In the genomic region with DNA sequence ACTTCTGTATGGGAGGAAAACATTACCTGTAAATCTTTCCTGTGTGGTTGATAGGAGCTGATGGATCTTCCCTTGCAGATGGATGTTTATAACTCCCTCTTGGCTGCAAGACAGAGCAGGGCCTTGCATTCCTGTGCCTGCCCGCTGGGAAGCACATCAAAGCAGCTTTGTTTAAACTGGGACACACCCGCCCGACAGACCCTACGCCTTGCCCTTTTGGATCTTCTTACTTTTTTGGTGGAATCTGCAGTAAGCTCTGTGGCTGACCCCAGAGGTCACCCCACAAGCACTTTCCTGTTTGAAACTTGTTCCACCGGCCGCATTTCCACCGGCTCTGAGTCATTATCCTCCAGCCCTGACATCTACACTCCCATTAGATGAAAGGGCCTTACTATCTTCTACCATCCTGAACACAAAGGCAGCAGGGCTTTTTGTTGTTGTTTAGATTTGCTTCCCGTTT, we compare ENCODE assay signal across 8 cellular contexts.
A peak's percentile ranks its signal among the peaks of the same experiment; 100 is the strongest.
DNase-seq lines count a peak whose midpoint lies in the region; ATAC-seq and TF ChIP-seq lines count a peak whose summit lies in the region.

No MANE protein-coding gene starts in this region.

- intact Hi-C loops in gastrocnemius medialis (cut with DNase I; ENCODE audit: low total_unique reads): no loop called here

- H3K36me3 ChIP-seq in gastrocnemius medialis: no peaks in the 10 kb centered on the region

- POLR2A ChIA-PET in RWPE1 (lab: Yijun Ruan, JAX; ENCODE audit: low non-redundant PET): no interaction called here

- no peaks in the 10 kb centered on the region for H3K9me3 ChIP-seq in gastrocnemius medialis

- TF ChIP-seq CTCF in RWPE1 (conservative IDR thresholded peaks at IDR 0.05; ENCODE audit: low read depth) (no peak), choroid plexus epithelial cell (conservative IDR thresholded peaks at IDR 0.05; ENCODE audit: low read depth, low read length) (peak; percentile 5), gastrocnemius medialis (IDR thresholded peaks at IDR 0.05 in 4 of 5, conservative IDR thresholded peaks at IDR 0.05 in 1 of 5) (no peak)

- DNase-seq in EH (ENCODE audit: low read depth): peak; percentile 50
- DNase-seq in RWPE1 (ENCODE audit: low spot score): peak; percentile 77
- DNase-seq in choroid plexus epithelial cell (ENCODE audit: low read depth): peak; percentile 82
- peak; percentile 7 for DNase-seq in midbrain (lab: John Stamatoyannopoulos, UW)
- DNase-seq in gastrocnemius medialis: no peak
- no peak for DNase-seq in GM19238 (ENCODE audit: insufficient read length, low spot score)
- DNase-seq in NAMALWA (ENCODE audit: low spot score): no peak
- DNase-seq in NCI-H345 (lab: John Stamatoyannopoulos, UW): no peak

- CTCF ChIA-PET in RWPE1 (lab: Yijun Ruan, JAX): no interaction called here

- H3K27ac ChIP-seq in RWPE1: peak overlapping the region; percentile 70
- H3K27ac ChIP-seq in gastrocnemius medialis: no peak overlapping the region

- in situ Hi-C loops in gastrocnemius medialis (cut with MboI; ENCODE audit: low sequenced_read_pairs in 4 of 4): no loop called here

- no peak overlapping the region for H3K4me3 ChIP-seq in choroid plexus epithelial cell (ENCODE audit: low read depth, low read length)
- H3K4me3 ChIP-seq in gastrocnemius medialis: no peak overlapping the region

- no peaks in the 10 kb centered on the region for H3K4me1 ChIP-seq in gastrocnemius medialis

- no peaks in the 10 kb centered on the region for H3K27me3 ChIP-seq in gastrocnemius medialis

- no peak for TF ChIP-seq POLR2A in gastrocnemius medialis (IDR thresholded peaks at IDR 0.05)

- ATAC-seq in gastrocnemius medialis: no peak

Comparison
In these comparisons a context has a peak if more than half of its experiments do, and no peak if none do; other contexts are left out.
1. DNase-seq: peak in EH (single experiment), RWPE1 (single experiment), choroid plexus epithelial cell (single experiment) and midbrain (single experiment); none in gastrocnemius medialis (0 of 2), GM19238 (single experiment), NAMALWA (single experiment) and NCI-H345 (single experiment).